In genomic region chr16:88533945-88534641, GRCh38 we compare ENCODE assay signal across 1 cellular context.
TF ChIP-seq lines count a peak whose summit lies in the region.

No MANE protein-coding gene starts in this region.

TF ChIP-seq in GM12878, 131 proteins besides CTCF, POLR2A, EP300 and RAD21 (continued from another document):
- TF ChIP-seq, protein P1, sequence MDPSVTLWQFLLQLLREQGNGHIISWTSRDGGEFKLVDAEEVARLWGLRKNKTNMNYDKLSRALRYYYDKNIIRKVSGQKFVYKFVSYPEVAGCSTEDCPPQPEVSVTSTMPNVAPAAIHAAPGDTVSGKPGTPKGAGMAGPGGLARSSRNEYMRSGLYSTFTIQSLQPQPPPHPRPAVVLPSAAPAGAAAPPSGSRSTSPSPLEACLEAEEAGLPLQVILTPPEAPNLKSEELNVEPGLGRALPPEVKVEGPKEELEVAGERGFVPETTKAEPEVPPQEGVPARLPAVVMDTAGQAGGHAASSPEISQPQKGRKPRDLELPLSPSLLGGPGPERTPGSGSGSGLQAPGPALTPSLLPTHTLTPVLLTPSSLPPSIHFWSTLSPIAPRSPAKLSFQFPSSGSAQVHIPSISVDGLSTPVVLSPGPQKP (IDR thresholded peaks at IDR 0.05; ENCODE audit: low read depth, low read length), result peak; percentile 42; the same call in 1 of the 2 replicates
- no peak for TF ChIP-seq JUND (IDR thresholded peaks at IDR 0.05; ENCODE audit: low read depth, low read length)
- TF ChIP-seq TARDBP (IDR thresholded peaks at IDR 0.05; ENCODE audit: borderline replicate concordance), result no peak
- 0 out of 2 replicates have a peak, but pooled peaks have one; percentile 40 for TF ChIP-seq DPF2 (IDR thresholded peaks at IDR 0.05)
- peak in 1 of 2 experiments; percentile 58; a peak in 2 of 4 replicates for TF ChIP-seq BHLHE40 (IDR thresholded peaks at IDR 0.05; ENCODE audit: borderline replicate concordance in 1 of 2, low read depth in 2 of 2, low read length in 1 of 2)
- peak in 1 of 2 experiments; percentile 82; a peak in 2 of 4 replicates for TF ChIP-seq ETV6 (conservative IDR thresholded peaks at IDR 0.05 in 1 of 2, IDR thresholded peaks at IDR 0.05 in 1 of 2; ENCODE audit: borderline replicate concordance in 1 of 2, low read depth in 1 of 2)
- TF ChIP-seq, protein P2, sequence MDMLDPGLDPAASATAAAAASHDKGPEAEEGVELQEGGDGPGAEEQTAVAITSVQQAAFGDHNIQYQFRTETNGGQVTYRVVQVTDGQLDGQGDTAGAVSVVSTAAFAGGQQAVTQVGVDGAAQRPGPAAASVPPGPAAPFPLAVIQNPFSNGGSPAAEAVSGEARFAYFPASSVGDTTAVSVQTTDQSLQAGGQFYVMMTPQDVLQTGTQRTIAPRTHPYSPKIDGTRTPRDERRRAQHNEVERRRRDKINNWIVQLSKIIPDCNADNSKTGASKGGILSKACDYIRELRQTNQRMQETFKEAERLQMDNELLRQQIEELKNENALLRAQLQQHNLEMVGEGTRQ (IDR thresholded peaks at IDR 0.05; ENCODE audit: borderline replicate concordance, low read depth, low read length), result no peak
- TF ChIP-seq SREBF2 (IDR thresholded peaks at IDR 0.05; ENCODE audit: low read length), result no peak
- TF ChIP-seq, protein P3, sequence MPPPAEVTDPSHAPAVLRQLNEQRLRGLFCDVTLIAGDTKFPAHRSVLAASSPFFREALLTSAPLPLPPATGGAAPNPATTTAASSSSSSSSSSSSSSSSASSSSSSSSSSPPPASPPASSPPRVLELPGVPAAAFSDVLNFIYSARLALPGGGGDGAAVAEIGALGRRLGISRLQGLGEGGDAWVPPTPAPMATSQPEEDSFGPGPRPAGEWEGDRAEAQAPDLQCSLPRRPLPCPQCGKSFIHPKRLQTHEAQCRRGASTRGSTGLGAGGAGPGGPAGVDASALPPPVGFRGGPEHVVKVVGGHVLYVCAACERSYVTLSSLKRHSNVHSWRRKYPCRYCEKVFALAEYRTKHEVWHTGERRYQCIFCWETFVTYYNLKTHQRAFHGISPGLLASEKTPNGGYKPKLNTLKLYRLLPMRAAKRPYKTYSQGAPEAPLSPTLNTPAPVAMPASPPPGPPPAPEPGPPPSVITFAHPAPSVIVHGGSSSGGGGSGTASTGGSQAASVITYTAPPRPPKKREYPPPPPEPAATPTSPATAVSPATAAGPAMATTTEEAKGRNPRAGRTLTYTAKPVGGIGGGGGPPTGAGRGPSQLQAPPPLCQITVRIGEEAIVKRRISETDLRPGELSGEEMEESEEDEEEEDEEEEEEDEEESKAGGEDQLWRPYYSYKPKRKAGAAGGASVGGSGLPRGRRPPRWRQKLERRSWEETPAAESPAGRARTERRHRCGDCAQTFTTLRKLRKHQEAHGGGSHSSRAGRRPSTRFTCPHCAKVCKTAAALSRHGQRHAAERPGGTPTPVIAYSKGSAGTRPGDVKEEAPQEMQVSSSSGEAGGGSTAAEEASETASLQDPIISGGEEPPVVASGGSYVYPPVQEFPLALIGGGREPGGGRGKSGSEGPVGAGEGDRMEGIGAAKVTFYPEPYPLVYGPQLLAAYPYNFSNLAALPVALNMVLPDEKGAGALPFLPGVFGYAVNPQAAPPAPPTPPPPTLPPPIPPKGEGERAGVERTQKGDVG (CRISPR knock-in tag; IDR thresholded peaks at IDR 0.05), result no peak
- no peak for TF ChIP-seq CHD1 (IDR thresholded peaks at IDR 0.05; ENCODE audit: low read depth, low read length)
- TF ChIP-seq, protein P4, sequence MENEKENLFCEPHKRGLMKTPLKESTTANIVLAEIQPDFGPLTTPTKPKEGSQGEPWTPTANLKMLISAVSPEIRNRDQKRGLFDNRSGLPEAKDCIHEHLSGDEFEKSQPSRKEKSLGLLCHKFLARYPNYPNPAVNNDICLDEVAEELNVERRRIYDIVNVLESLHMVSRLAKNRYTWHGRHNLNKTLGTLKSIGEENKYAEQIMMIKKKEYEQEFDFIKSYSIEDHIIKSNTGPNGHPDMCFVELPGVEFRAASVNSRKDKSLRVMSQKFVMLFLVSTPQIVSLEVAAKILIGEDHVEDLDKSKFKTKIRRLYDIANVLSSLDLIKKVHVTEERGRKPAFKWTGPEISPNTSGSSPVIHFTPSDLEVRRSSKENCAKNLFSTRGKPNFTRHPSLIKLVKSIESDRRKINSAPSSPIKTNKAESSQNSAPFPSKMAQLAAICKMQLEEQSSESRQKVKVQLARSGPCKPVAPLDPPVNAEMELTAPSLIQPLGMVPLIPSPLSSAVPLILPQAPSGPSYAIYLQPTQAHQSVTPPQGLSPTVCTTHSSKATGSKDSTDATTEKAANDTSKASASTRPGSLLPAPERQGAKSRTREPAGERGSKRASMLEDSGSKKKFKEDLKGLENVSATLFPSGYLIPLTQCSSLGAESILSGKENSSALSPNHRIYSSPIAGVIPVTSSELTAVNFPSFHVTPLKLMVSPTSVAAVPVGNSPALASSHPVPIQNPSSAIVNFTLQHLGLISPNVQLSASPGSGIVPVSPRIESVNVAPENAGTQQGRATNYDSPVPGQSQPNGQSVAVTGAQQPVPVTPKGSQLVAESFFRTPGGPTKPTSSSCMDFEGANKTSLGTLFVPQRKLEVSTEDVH (IDR thresholded peaks at IDR 0.05; ENCODE audit: low read depth, partially characterized antibody), result no peak
- no peak for TF ChIP-seq FOS (IDR thresholded peaks at IDR 0.05; ENCODE audit: borderline replicate concordance, extremely low read depth, insufficient read length)
